In genomic region chr13:42392706-42393572, GRCh38 we compare ENCODE assay signal across 11 cellular contexts.
DNase-seq lines count a peak whose midpoint lies in the region; ATAC-seq and TF ChIP-seq lines count a peak whose summit lies in the region.
"Had no signal": no experiment of that assay in that cellular context is flagged by ENCODE, and none has a peak within 500 bp of the region (broad histone marks: within the 10 kb centered on the region; RNA-seq: fewer than 3 reads in every experiment).

No MANE protein-coding gene starts in this region.

- intact Hi-C loops in body of pancreas (cut with DNase I), result no loop called here

- H3K27me3 Mint-ChIP-seq in activated naive CD4-positive, alpha-beta T cell treated with anti-CD3 and anti-CD28 coated beads, Interleukin-2, amount 50 U/mL, for 24 hours, result no peaks in the 10 kb centered on the region
- H3K27me3 Mint-ChIP-seq in stimulated activated naive CD8-positive, alpha-beta T cell treated with anti-CD3 and anti-CD28 coated beads, Interleukin-15, amount 100 ng/mL, for 72 hours, result no peaks in the 10 kb centered on the region

- peaks cover 5% of the 10 kb centered on the region for H3K9me3 Mint-ChIP-seq in activated naive CD4-positive, alpha-beta T cell treated with anti-CD3 and anti-CD28 coated beads, Interleukin-2, amount 50 U/mL, for 24 hours
- peaks cover 7 to 20% of the 10 kb centered on the region in 2 donors for H3K9me3 Mint-ChIP-seq in stimulated activated naive CD8-positive, alpha-beta T cell treated with anti-CD3 and anti-CD28 coated beads, Interleukin-15, amount 100 ng/mL, for 72 hours

- no peaks in the 10 kb centered on the region for H3K4me1 ChIP-seq in body of pancreas

- 81 to 85% methylated on average over 6 of the region's 6 CpGs for WGBS in body of pancreas, 2 donors

- H3K4me3 Mint-ChIP-seq in activated naive CD4-positive, alpha-beta T cell treated with anti-CD3 and anti-CD28 coated beads, Interleukin-2, amount 50 U/mL, for 24 hours, result peak overlapping the region; percentile 40
- peak overlapping the region; percentile 86 to 92 for H3K4me3 Mint-ChIP-seq in stimulated activated naive CD8-positive, alpha-beta T cell treated with anti-CD3 and anti-CD28 coated beads, Interleukin-15, amount 100 ng/mL, for 72 hours

- TF ChIP-seq POLR2A in body of pancreas (IDR thresholded peaks at IDR 0.05), result no peak

- peak; percentile 33 for ATAC-seq in body of pancreas
- ATAC-seq in stimulated activated naive CD8-positive, alpha-beta T cell treated with anti-CD3 and anti-CD28 coated beads, Interleukin-15, amount 100 ng/mL, for 72 hours, result peak; percentile 73
- ATAC-seq: esophagus mucosa had no signal

- peaks cover 76% of the 10 kb centered on the region for H3K4me1 Mint-ChIP-seq in activated naive CD4-positive, alpha-beta T cell treated with anti-CD3 and anti-CD28 coated beads, Interleukin-2, amount 50 U/mL, for 24 hours
- peaks cover 79% of the 10 kb centered on the region for H3K4me1 Mint-ChIP-seq in stimulated activated naive CD8-positive, alpha-beta T cell treated with anti-CD3 and anti-CD28 coated beads, Interleukin-15, amount 100 ng/mL, for 72 hours

- peak overlapping the region; percentile 100 for H3K27ac Mint-ChIP-seq in activated naive CD4-positive, alpha-beta T cell treated with anti-CD3 and anti-CD28 coated beads, Interleukin-2, amount 50 U/mL, for 24 hours
- H3K27ac Mint-ChIP-seq in stimulated activated naive CD8-positive, alpha-beta T cell treated with anti-CD3 and anti-CD28 coated beads, Interleukin-15, amount 100 ng/mL, for 72 hours, result peak overlapping the region; percentile 99 to 100

- TF ChIP-seq CTCF in body of pancreas (IDR thresholded peaks at IDR 0.05) (no peak), GM20000 (IDR thresholded peaks at IDR 0.05; ENCODE audit: extremely low read depth, missing control alignments) (no peak), GM13976 (IDR thresholded peaks at IDR 0.05; ENCODE audit: borderline replicate concordance, control extremely low read depth, extremely low read depth, insufficient read depth, missing control alignments) (no peak)

- H3K27me3 ChIP-seq in body of pancreas, result no peaks in the 10 kb centered on the region
- H3K27me3 ChIP-seq: ovary had no signal

- DNase-seq in activated naive CD4-positive, alpha-beta T cell treated with anti-CD3 and anti-CD28 coated beads, Interleukin-2, amount 50 U/mL, for 16 hours, result no peak
- DNase-seq in NCI-H82 (lab: John Stamatoyannopoulos, UW), result peak; percentile 85
- DNase-seq in body of pancreas, result no peak
- DNase-seq in stimulated activated naive CD8-positive, alpha-beta T cell treated with anti-CD3 and anti-CD28 coated beads, Interleukin-15, amount 100 ng/mL, for 72 hours, result peak; percentile 40 to 55
- no peak for DNase-seq in GM20000 (ENCODE audit: low spot score)
- no peak for DNase-seq in OCI-M2 (lab: John Stamatoyannopoulos, UW; ENCODE audit: unreplicated experiment)
- DNase-seq in GM13976 (ENCODE audit: low spot score), result no peak
- DNase-seq: aorta, ovary had no signal

- H3K9me3 ChIP-seq in body of pancreas, result no peaks in the 10 kb centered on the region
- H3K9me3 ChIP-seq: ovary had no signal

- in situ Hi-C loops in GM13976 (cut with MboI; ENCODE audit: low sequenced_read_pairs, unreplicated experiment), result no loop called here

- H3K27ac ChIP-seq in body of pancreas, result no peak overlapping the region
- H3K27ac ChIP-seq: ovary had no signal

- no peaks in the 10 kb centered on the region for H3K36me3 ChIP-seq in body of pancreas (replicated peaks in 1 of 2; ENCODE audit: insufficient read depth in 1 of 2, low read depth in 2 of 2)
- H3K36me3 ChIP-seq: ovary had no signal

- H3K4me3 ChIP-seq in body of pancreas, result no peak overlapping the region
- H3K4me3 ChIP-seq: ovary had no signal

- H3K36me3 Mint-ChIP-seq in activated naive CD4-positive, alpha-beta T cell treated with anti-CD3 and anti-CD28 coated beads, Interleukin-2, amount 50 U/mL, for 24 hours, result peaks cover 4% of the 10 kb centered on the region

Comparison
In these comparisons a context has a peak if more than half of its experiments do, and no peak if none do; other contexts are left out.
1. DNase-seq: peak in NCI-H82 (single experiment) and stimulated activated naive CD8-positive, alpha-beta T cell treated with anti-CD3 and anti-CD28 coated beads, Interleukin-15, amount 100 ng/mL, for 72 hours (2 of 2); none in activated naive CD4-positive, alpha-beta T cell treated with anti-CD3 and anti-CD28 coated beads, Interleukin-2, amount 50 U/mL, for 16 hours (single experiment), body of pancreas (0 of 4), GM20000 (single experiment), OCI-M2 (single experiment) and GM13976 (single experiment).